In genomic region chr6:120938164-120938875, GRCh38 we compare ENCODE assay signal across 14 cellular contexts.
DNase-seq lines count a peak whose midpoint lies in the region; ATAC-seq, FAIRE-seq and TF ChIP-seq lines count a peak whose summit lies in the region.
"Had no signal": no experiment of that assay in that cellular context is flagged by ENCODE, and none has a peak within 500 bp of the region (broad histone marks: within the 10 kb centered on the region; RNA-seq: fewer than 3 reads in every experiment).

No MANE protein-coding gene starts in this region.

- no peak for TF ChIP-seq CTCF in GM12878 (IDR thresholded peaks at IDR 0.05 in 2 of 3, conservative IDR thresholded peaks at IDR 0.05 in 1 of 3; ENCODE audit: control insufficient read depth in 2 of 3, extremely low read depth in 1 of 3, insufficient read depth in 1 of 3, low read depth in 3 of 3, low read length in 3 of 3)

- TF ChIP-seq POLR2A in GM12878 (IDR thresholded peaks at IDR 0.05; ENCODE audit: low read depth, low read length) = no peak

- ATAC-seq in GM19372 (IDR thresholded peaks at IDR 0.05; ENCODE audit: low read depth, unreplicated experiment) (peak; percentile 35), HG02678 (IDR thresholded peaks at IDR 0.05; ENCODE audit: unreplicated experiment) (peak; percentile 38), HG03442 (IDR thresholded peaks at IDR 0.05; ENCODE audit: unreplicated experiment) (peak; percentile 38), GM12878 (peak; percentile 63)

- H3K4me1 ChIP-seq in GM12878 (ENCODE audit: control insufficient read depth, insufficient read depth, low read length) = peaks cover 8% of the 10 kb centered on the region; the same call in 1 of the 2 replicates
- H3K4me1 ChIP-seq: SJCRH30 had no signal

- no peaks in the 10 kb centered on the region for H3K79me2 ChIP-seq in GM12878 (ENCODE audit: control insufficient read depth, insufficient read depth, low read length)

- in situ Hi-C loops in GM12878 (cut with MboI) = no loop called here

- no peak overlapping the region for H3K4me3 ChIP-seq in GM12878
- H3K4me3 ChIP-seq: SJCRH30 had no signal

- H3K9ac ChIP-seq in GM12878 (ENCODE audit: control insufficient read depth, insufficient read depth, low read length) = no peak overlapping the region

- intact Hi-C loops in GM12878 (cut with micrococcal nuclease; ENCODE audit: unreplicated experiment) = no loop called here

- CTCF ChIA-PET in GM12878 (lab: Yijun Ruan, JAX) = interaction anchor here (0.8 to 1.0 kb wide), 2 partner anchors 21 to 26 kb away, joined by 3 read pairs; no protein-coding TSS in a partner anchor

- no peak for TF ChIP-seq RAD21 in GM12878 (IDR thresholded peaks at IDR 0.05; ENCODE audit: insufficient read depth, low read depth, low read length)

- H3K27me3 ChIP-seq in GM12878 (replicated peaks in 1 of 2; ENCODE audit: control insufficient read depth in 2 of 2, insufficient read depth in 2 of 2, low read length in 1 of 2) = no peaks in the 10 kb centered on the region
- H3K27me3 ChIP-seq: SJCRH30 had no signal

- SMC1A ChIA-PET in GM12878 (lab: Charles Lee; ENCODE audit: uncharacterized antibody, unreplicated experiment) = interaction anchor here (1.0 to 2.4 kb wide), 4 partner anchors 17 to 27 kb away, joined by 3 to 9 read pairs (median 6); no protein-coding TSS in a partner anchor

- no peak overlapping the region; the same call in 1 of the 2 replicates for H3K27ac ChIP-seq in GM12878 (ENCODE audit: control insufficient read depth, insufficient read depth)
- H3K27ac ChIP-seq: SJCRH30 had no signal

- DNase-seq in GM12878 (ENCODE audit: low read depth, low spot score) (no peak), SHP77 treated with DMSO at 0.1 percent for 48 hours (lab: John Stamatoyannopoulos, UW) (no peak), cerebellar nuclear complex (lab: John Stamatoyannopoulos, UW) (no peak), globus pallidus (ENCODE audit: low spot score) (no peak), NCI-H1092 (lab: John Stamatoyannopoulos, UW) (no peak)
- DNase-seq: activated CD4-positive, alpha-beta T cell treated with anti-CD3 and anti-CD28 coated beads for 48 hours; activated naive CD4-positive, alpha-beta T cell treated with anti-CD3 and anti-CD28 coated beads, Interleukin-2, amount 50 U/mL, for 16 hours; Calu3; head of caudate nucleus; IMR-90; SJCRH30 had no signal

- RAD21 ChIA-PET in GM12878 (lab: Charles Lee; ENCODE audit: unreplicated experiment) = interaction anchor here (1.3 kb wide), 1 partner anchor 22 kb away, joined by 3 read pairs; no protein-coding TSS in a partner anchor

- no peak for TF ChIP-seq EP300 in GM12878 (IDR thresholded peaks at IDR 0.05; ENCODE audit: borderline replicate concordance in 1 of 2, control insufficient read depth in 1 of 2, low read depth in 2 of 2, low read length in 2 of 2)

- no peak overlapping the region for H2AFZ ChIP-seq in GM12878 (ENCODE audit: control insufficient read depth, low read depth, low read length)

- POLR2A ChIA-PET in GM12878 (lab: Charles Lee) = no interaction called here

- no peaks in the 10 kb centered on the region for H3K9me3 ChIP-seq in GM12878 (replicated peaks; ENCODE audit: control insufficient read depth, insufficient read depth, low read length)
- H3K9me3 ChIP-seq: SJCRH30 had no signal

- no peak overlapping the region for H3K4me2 ChIP-seq in GM12878 (ENCODE audit: control insufficient read depth, insufficient read depth)

- FAIRE-seq in GM12878 (lab: Jason Lieb, UNC) = no peak

- BruUV-seq in GM12878 (replicated peaks; lab: Mats Ljungman, UMichigan) = no TSS peak

- 100% methylated on average over 1 of the region's 1 CpG for WGBS in GM12878 (ENCODE audit: insufficient coverage, insufficient replicate concordance, low lambda C conversion rate, missing lambda C conversion rate)

- H3K36me3 ChIP-seq in GM12878 (ENCODE audit: control insufficient read depth in 2 of 2, insufficient read depth in 2 of 2, low read length in 1 of 2) = no peaks in the 10 kb centered on the region
- H3K36me3 ChIP-seq: SJCRH30 had no signal

- no peaks in the 10 kb centered on the region for H4K20me1 ChIP-seq in GM12878 (ENCODE audit: control insufficient read depth, insufficient read depth)

TF ChIP-seq in GM12878, 131 proteins besides CTCF, POLR2A, EP300 and RAD21:
- TF ChIP-seq CHD4 (IDR thresholded peaks at IDR 0.05) = no peak
- TF ChIP-seq SPI1 (IDR thresholded peaks at IDR 0.05; ENCODE audit: borderline replicate concordance, insufficient read depth, low read depth, low read length) = peak; percentile 70; the same call in 1 of the 2 replicates
- no peak for TF ChIP-seq IKZF2 (IDR thresholded peaks at IDR 0.05)
- TF ChIP-seq SREBF1 (IDR thresholded peaks at IDR 0.05; ENCODE audit: low read length) = no peak
- no peak for TF ChIP-seq SIN3A (IDR thresholded peaks at IDR 0.05; ENCODE audit: low read depth, low read length)
- no peak for TF ChIP-seq RAD51 (IDR thresholded peaks at IDR 0.05)
